8 cellular contexts compared by ENCODE assay signal in the genomic region with DNA sequence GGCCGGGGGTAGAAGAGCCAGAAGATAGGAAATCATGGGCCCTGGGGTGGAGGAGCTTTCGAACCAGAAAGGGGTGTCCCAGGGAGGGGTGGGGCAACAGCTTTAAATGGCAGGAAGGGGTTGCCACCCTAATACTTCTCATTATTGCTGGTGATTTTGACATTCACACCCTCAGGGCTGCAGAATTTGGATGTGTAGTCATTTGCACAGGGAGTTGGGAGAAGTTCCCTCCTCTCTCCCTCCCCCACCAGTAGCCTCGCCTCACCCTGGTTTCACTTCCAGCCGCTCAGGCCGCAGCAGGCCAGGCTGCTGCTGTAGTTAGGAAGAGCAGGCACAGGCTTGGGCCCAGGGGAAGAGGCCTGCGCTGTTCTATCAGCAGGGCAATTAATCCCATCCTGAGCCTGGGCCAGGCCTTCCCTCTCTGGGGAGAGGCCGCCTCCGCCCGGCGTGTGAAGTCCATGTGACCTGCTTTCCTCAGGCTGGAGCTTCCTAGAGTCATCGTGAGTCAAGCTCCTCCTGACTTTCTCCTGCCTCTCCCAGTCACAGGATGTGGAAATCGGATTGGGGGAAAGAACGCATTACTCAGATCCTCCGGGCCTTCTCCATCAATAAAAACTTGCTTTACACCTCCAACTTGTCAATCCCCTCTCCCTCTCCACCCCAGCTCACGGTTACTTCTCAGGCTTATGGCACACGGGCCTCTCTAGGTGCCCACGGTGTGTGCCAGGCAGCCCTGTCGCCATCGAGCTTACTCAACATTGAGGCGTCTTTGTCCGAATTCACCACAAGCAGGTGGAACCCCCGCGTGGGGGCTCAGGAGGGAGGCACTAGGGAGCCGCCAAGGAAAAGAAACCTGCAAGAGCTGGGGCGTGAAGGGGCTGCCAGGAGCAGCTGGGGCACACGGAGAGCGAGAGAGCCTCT. TPM values are rescaled to one million over a fixed set of nuclear protein-coding genes. Genes with fewer than 3 reads are reported as not detected.
DNase-seq lines count a peak whose midpoint lies in the region; ATAC-seq and TF ChIP-seq lines count a peak whose summit lies in the region.

No MANE protein-coding gene starts in this region.

- H3K79me2 ChIP-seq in hepatocyte, result no peaks in the 10 kb centered on the region

- TF ChIP-seq CTCF in adrenal gland (IDR thresholded peaks at IDR 0.05), result no peak
- no peak for TF ChIP-seq CTCF in hepatocyte (IDR thresholded peaks at IDR 0.05; ENCODE audit: poor library complexity)
- no peak for TF ChIP-seq CTCF in sigmoid colon (IDR thresholded peaks at IDR 0.05)

- TF ChIP-seq EP300 in sigmoid colon (IDR thresholded peaks at IDR 0.05), result peak in 2 of 4 donors; percentile 8 to 85

- H3K27ac ChIP-seq in adrenal gland (peak overlapping the region in 4 of 5 donors; percentile 11 to 79 (median 58)), hepatocyte (peak overlapping the region; percentile 93), sigmoid colon (peak overlapping the region; percentile 75 to 83 (median 80))

- no peaks in the 10 kb centered on the region for H3K27me3 ChIP-seq in adrenal gland
- H3K27me3 ChIP-seq in hepatocyte, result no peaks in the 10 kb centered on the region
- no peaks in the 10 kb centered on the region for H3K27me3 ChIP-seq in sigmoid colon

- intact Hi-C loops in adrenal gland (cut with DNase I), result no loop called here
- intact Hi-C loops in sigmoid colon (cut with DNase I), result no loop called here

- peak overlapping the region; percentile 18 for H3K4me2 ChIP-seq in hepatocyte

- H3K9me3 ChIP-seq in adrenal gland (replicated peaks in 1 of 3) (no peaks in the 10 kb centered on the region), hepatocyte (ENCODE audit: low read depth) (no peaks in the 10 kb centered on the region), sigmoid colon (no peaks in the 10 kb centered on the region)

- WGBS in adrenal gland, 4 donors, result 71 to 88% (median 80%) methylated on average over 21 to 27 of the region's 27 CpGs
- 72% methylated on average over 27 of the region's 27 CpGs for WGBS in hepatocyte (ENCODE audit: low lambda C conversion rate, missing lambda C conversion rate)
- WGBS in sigmoid colon, 2 donors, result 49 to 72% methylated on average over 27 of the region's 27 CpGs

- TF ChIP-seq POLR2A in adrenal gland (IDR thresholded peaks at IDR 0.05) (no peak), sigmoid colon (IDR thresholded peaks at IDR 0.05) (peak in 1 of 2 donors; percentile 37)

- no peaks in the 10 kb centered on the region for H3K9me2 ChIP-seq in hepatocyte (replicated peaks; ENCODE audit: insufficient read depth)

- H3K36me3 ChIP-seq in adrenal gland (replicated peaks in 1 of 2), result no peaks in the 10 kb centered on the region
- H3K36me3 ChIP-seq in hepatocyte (replicated peaks; ENCODE audit: insufficient read depth, low read depth), result no peaks in the 10 kb centered on the region
- H3K36me3 ChIP-seq in sigmoid colon, result no peaks in the 10 kb centered on the region

- H4K20me1 ChIP-seq in hepatocyte (ENCODE audit: insufficient read depth, poor library complexity, severe bottlenecking), result no peaks in the 10 kb centered on the region

- DNase-seq in NCI-H1417 (lab: John Stamatoyannopoulos, UW) (peak; percentile 23 to 57 (median 43)), NCI-H1417 treated with DMSO at 0.1 percent for 48 hours (lab: John Stamatoyannopoulos, UW) (no peak), adrenal gland (peak; percentile 54 to 89 (median 73)), hepatocyte (ENCODE audit: low spot score) (peak; percentile 90), sigmoid colon (peak; percentile 96), NCI-H1092 treated with DMSO at 0.1 percent for 48 hours (lab: John Stamatoyannopoulos, UW) (no peak)

- no peak overlapping the region for H3K4me3 ChIP-seq in adrenal gland
- no peak overlapping the region for H3K4me3 ChIP-seq in hepatocyte
- H3K4me3 ChIP-seq in sigmoid colon, result peak overlapping the region in 1 of 4 donors; percentile 4

- H3K4me1 ChIP-seq in adrenal gland (replicated peaks in 1 of 2) (peaks cover 5 to 20% of the 10 kb centered on the region in 2 donors), hepatocyte (ENCODE audit: insufficient read depth) (peaks cover 17% of the 10 kb centered on the region), sigmoid colon (peaks cover 0 to 54% (median 31%) of the 10 kb centered on the region in 4 donors)

- no peak overlapping the region for H2AFZ ChIP-seq in hepatocyte

- no peak for ATAC-seq in GM18907 (IDR thresholded peaks at IDR 0.05; ENCODE audit: unreplicated experiment)
- no peak for ATAC-seq in GM18517 (IDR thresholded peaks at IDR 0.05; ENCODE audit: unreplicated experiment)

RNA-seq across cellular contexts. Expression of gene ADTRP, which starts 7.8 kb away (rescaled TPM):
- total RNA-seq in adrenal gland (1 to 10 TPM in 1 of 8 donors, under 1 TPM in 2, not detected in 5; 0.27 to 1.1 (median 0.84) TPM), hepatocyte (9.8 and 10.0 TPM in 2 replicates), sigmoid colon (under 1 TPM in 1 of 4 donors, not detected in 3; 0.36 TPM)
- polyA plus RNA-seq in adrenal gland (under 1 TPM; 0.20 to 0.56 (median 0.35) TPM), hepatocyte (3.6 and 4.1 TPM in 2 replicates), sigmoid colon (10 to 100 TPM; 27.6 to 86.9 (median 34.7) TPM)

Comparison
In these comparisons a context has a peak if more than half of its experiments do, and no peak if none do; other contexts are left out.
1. DNase-seq: peak in NCI-H1417 (3 of 3), adrenal gland (7 of 7), hepatocyte (single experiment) and sigmoid colon (single experiment); none in NCI-H1417 treated with DMSO at 0.1 percent for 48 hours (single experiment) and NCI-H1092 treated with DMSO at 0.1 percent for 48 hours (single experiment).
2. Peak in every context shown above with its lines, with median percentiles within 50 percentile points of each other: H3K27ac ChIP-seq.